1 cellular context compared by ENCODE assay signal in the genomic region with DNA sequence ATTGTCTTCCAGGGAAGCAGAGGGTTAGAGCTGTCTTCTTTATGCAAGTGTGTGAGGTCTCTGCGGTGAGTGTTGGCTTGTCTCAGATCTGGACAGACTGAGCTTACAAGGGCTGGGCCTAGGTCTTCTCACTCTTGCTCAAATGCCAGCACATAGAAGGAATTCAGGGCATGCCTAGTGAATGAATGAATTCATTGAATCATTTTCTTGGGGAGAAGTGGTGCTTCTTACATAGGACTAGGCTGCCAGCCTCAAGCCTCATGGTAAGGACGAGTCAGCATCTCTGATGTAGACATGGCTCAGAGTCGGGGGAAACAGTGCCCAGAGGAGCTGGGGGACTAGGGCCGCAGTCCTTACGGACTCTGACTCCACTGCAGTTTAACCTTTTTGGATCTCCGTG.
A peak's percentile ranks its signal among the peaks of the same experiment; 100 is the strongest.
TF ChIP-seq lines count a peak whose summit lies in the region.

No MANE protein-coding gene starts in this region.

TF ChIP-seq in IMR-90, 13 proteins besides CTCF, POLR2A, EP300 and RAD21:
- TF ChIP-seq FOS (IDR thresholded peaks at IDR 0.05; ENCODE audit: low read depth, low read length) (no peak), MAFK (IDR thresholded peaks at IDR 0.05; ENCODE audit: low read depth, low read length) (0 out of 2 replicates have a peak, but pooled peaks have one; percentile 4)
